8 cellular contexts compared by ENCODE assay signal in the genomic region with DNA sequence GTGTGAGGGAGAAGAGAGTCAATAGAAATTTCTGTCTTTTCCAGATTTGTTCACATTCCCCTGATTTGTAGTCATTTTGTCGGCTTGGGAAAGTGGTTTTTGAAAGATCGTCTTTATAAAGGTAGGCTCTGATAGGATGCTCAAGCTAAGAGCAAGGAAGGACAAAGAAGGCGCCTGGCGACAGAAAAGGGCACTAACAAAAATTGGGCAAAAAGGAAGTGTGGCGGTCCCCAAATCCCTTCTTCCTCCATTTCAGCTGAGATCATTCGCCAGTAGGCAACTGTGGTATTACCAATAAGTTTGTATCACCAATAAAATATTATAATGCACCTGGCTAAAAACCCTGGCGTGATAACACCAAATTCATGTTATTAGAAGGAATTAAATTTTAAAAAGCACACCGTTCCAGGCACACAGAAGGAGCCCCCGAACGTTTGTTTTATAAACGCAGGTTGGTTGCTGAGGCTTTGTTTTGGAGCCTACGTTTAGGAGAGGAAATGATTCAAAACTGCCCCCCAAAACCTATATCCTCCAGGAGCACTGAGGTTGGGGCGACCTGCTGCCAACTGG. TPM values are rescaled to one million over a fixed set of nuclear protein-coding genes. Genes with fewer than 3 reads are reported as not detected.
DNase-seq lines count a peak whose midpoint lies in the region; ATAC-seq and TF ChIP-seq lines count a peak whose summit lies in the region.

No MANE protein-coding gene starts in this region.

- no peaks in the 10 kb centered on the region for H3K36me3 ChIP-seq in sigmoid colon

- no peaks in the 10 kb centered on the region for H3K9me3 ChIP-seq in sigmoid colon

- intact Hi-C loops in sigmoid colon (cut with DNase I), result loop anchor here (2.0 to 5.0 kb wide), 3 partner anchors 57 to 464 kb away; partner anchors contain the start of genes EPB41L5 and TMEM185B

- no peak for ATAC-seq in T-cell (replicated peaks in 1 of 4)
- ATAC-seq in HG03175 (IDR thresholded peaks at IDR 0.05; ENCODE audit: unreplicated experiment), result no peak
- ATAC-seq in HG02938 (IDR thresholded peaks at IDR 0.05; ENCODE audit: unreplicated experiment), result no peak
- ATAC-seq in HG02759 (IDR thresholded peaks at IDR 0.05; ENCODE audit: unreplicated experiment), result no peak

- H3K27ac Mint-ChIP-seq in T-cell, result peak overlapping the region; percentile 63 to 82

- H3K27me3 ChIP-seq in sigmoid colon, result no peaks in the 10 kb centered on the region

- H3K4me1 Mint-ChIP-seq in T-cell, result peaks cover 35 to 40% (median 40%) of the 10 kb centered on the region in 3 donors

- CTCF ChIA-PET in T-cell (lab: Charles Lee), result interaction anchor here in 1 of 2 donors (1.0 to 2.6 kb wide), 6 partner anchors 11 to 418 kb away, joined by 3 to 15 read pairs (median 5); partner anchors contain the start of gene TMEM177

- POLR2A ChIA-PET in T-cell (lab: Charles Lee), result interaction anchor here (0.6 to 1.0 kb wide), 9 partner anchors 10 to 418 kb away, joined by 3 to 8 read pairs (median 4); no protein-coding TSS in a partner anchor

- peak overlapping the region; percentile 92 to 95 (median 92) for H3K27ac ChIP-seq in sigmoid colon

- TF ChIP-seq EP300 in sigmoid colon (IDR thresholded peaks at IDR 0.05), result no peak

- H3K4me3 Mint-ChIP-seq in T-cell, result peak overlapping the region; percentile 83 to 93 (median 93)

- H3K4me3 ChIP-seq in GM12875 (ENCODE audit: low read depth, low read length) (peak overlapping the region; percentile 53), foreskin fibroblast (ENCODE audit: low read depth in 1 of 2, low read length in 2 of 2) (peak overlapping the region; percentile 53 to 81), sigmoid colon (peak overlapping the region; percentile 65 to 85 (median 77))

- TF ChIP-seq POLR2A in sigmoid colon (IDR thresholded peaks at IDR 0.05), result no peak

- 42 to 46% methylated on average over 13 of the region's 13 CpGs for WGBS in sigmoid colon, 2 donors

- H3K36me3 Mint-ChIP-seq in T-cell, result no peaks in the 10 kb centered on the region

- H3K9me3 Mint-ChIP-seq in T-cell, result no peaks in the 10 kb centered on the region

- peaks cover 2 to 40% (median 19%) of the 10 kb centered on the region in 4 donors for H3K4me1 ChIP-seq in sigmoid colon

- DNase-seq in T-cell, result no peak
- no peak for DNase-seq in foreskin fibroblast
- no peak for DNase-seq in sigmoid colon
- DNase-seq in activated gamma-delta T cell (lab: John Stamatoyannopoulos, UW), result no peak

- TF ChIP-seq CTCF in GM12875 (IDR thresholded peaks at IDR 0.05; ENCODE audit: borderline replicate concordance, insufficient read depth, low read depth, low read length) (no peak), foreskin fibroblast (IDR thresholded peaks at IDR 0.05; ENCODE audit: low read depth, low read length) (no peak), sigmoid colon (IDR thresholded peaks at IDR 0.05) (no peak)

- no peaks in the 10 kb centered on the region for H3K27me3 Mint-ChIP-seq in T-cell

RNA-seq across cellular contexts. Expression of gene PTPN4, which starts 0.8 kb away (rescaled TPM):
- total RNA-seq in T-cell (100 to 1,000 TPM; 105 to 134 (median 126) TPM), sigmoid colon (10 to 100 TPM; 21.7 to 42.9 (median 23.4) TPM)
- polyA plus RNA-seq in sigmoid colon, result 1 to 10 TPM; 1.8 to 7.2 (median 2.8) TPM
